ENCODE assay signal across 1 cellular context in genomic region chr12:106282457-106283097, GRCh38.
TF ChIP-seq lines count a peak whose summit lies in the region.

No MANE protein-coding gene starts in this region.

TF ChIP-seq in endothelial cell of umbilical vein, 7 proteins besides CTCF, POLR2A, EP300 and RAD21:
- no peak for TF ChIP-seq GATA2 (IDR thresholded peaks at IDR 0.05; ENCODE audit: insufficient read depth, insufficient read length, low read depth, low read length)
- TF ChIP-seq FOS (IDR thresholded peaks at IDR 0.05; ENCODE audit: borderline replicate concordance, insufficient read depth, low read length), result no peak
- TF ChIP-seq POLR2AphosphoS5 (IDR thresholded peaks at IDR 0.05; ENCODE audit: insufficient read depth, low read depth, low read length), result no peak
- TF ChIP-seq, protein P1, sequence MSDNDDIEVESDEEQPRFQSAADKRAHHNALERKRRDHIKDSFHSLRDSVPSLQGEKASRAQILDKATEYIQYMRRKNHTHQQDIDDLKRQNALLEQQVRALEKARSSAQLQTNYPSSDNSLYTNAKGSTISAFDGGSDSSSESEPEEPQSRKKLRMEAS (IDR thresholded peaks at IDR 0.05; ENCODE audit: insufficient read depth, insufficient read length), result no peak
- TF ChIP-seq MYC (IDR thresholded peaks at IDR 0.05; ENCODE audit: low read depth, low read length), result no peak
- no peak for TF ChIP-seq EZH2 (IDR thresholded peaks at IDR 0.05; ENCODE audit: borderline replicate concordance, low read depth, low read length, severe bottlenecking)
- TF ChIP-seq JUN (IDR thresholded peaks at IDR 0.05; ENCODE audit: borderline replicate concordance, insufficient read depth, insufficient read length, low read depth), result no peak
